In genomic region chr4:73597183-73597582, GRCh38 we compare ENCODE assay signal across 10 cellular contexts. TPM values are rescaled to one million over a fixed set of nuclear protein-coding genes. Genes with fewer than 3 reads are reported as not detected.
DNase-seq lines count a peak whose midpoint lies in the region; ATAC-seq and TF ChIP-seq lines count a peak whose summit lies in the region.
"Not testable (repeated sequence)": the region's sequence is repeated elsewhere in the genome, so short reads cannot be mapped to it uniquely, and the experiment has no call there.
"Had no signal": no experiment of that assay in that cellular context is flagged by ENCODE, and none has a peak within 500 bp of the region (broad histone marks: within the 10 kb centered on the region; RNA-seq: fewer than 3 reads in every experiment).

No MANE protein-coding gene starts in this region.

- H2AFZ ChIP-seq in Karpas-422 (ENCODE audit: low read length); OCI-LY1 (ENCODE audit: low read length): not testable (repeated sequence)

- not testable (repeated sequence) for H3K9me2 ChIP-seq in Karpas-422 (replicated peaks; ENCODE audit: insufficient read depth, low read length); OCI-LY1 (ENCODE audit: low read depth, low read length)

- H3K4me2 ChIP-seq in Karpas-422 (ENCODE audit: low read depth, low read length, poor library complexity, severe bottlenecking); OCI-LY1 (ENCODE audit: low read length): not testable (repeated sequence)

- H3K27ac ChIP-seq in Karpas-422 (ENCODE audit: low read length) (peak overlapping the region; percentile 69; the same call in 1 of the 2 replicates), OCI-LY1 (ENCODE audit: low read depth, low read length, poor library complexity, severe bottlenecking) (peak overlapping the region; percentile 100), VCaP (peak overlapping the region; percentile 8)

- not testable (repeated sequence) for H3K4me3 ChIP-seq in Karpas-422 (ENCODE audit: low read length); OCI-LY1 (ENCODE audit: low read depth, low read length, poor library complexity, severe bottlenecking)

- not testable (repeated sequence) for DNase-seq in Karpas-422

- H3K36me3 ChIP-seq in Karpas-422 (ENCODE audit: insufficient read depth, low read length): not testable (repeated sequence)
- peaks cover 88% of the 10 kb centered on the region for H3K36me3 ChIP-seq in OCI-LY1 (ENCODE audit: insufficient read depth, low read length)

- H3K9ac ChIP-seq in Karpas-422 (ENCODE audit: low read length); OCI-LY1 (ENCODE audit: low read length): not testable (repeated sequence)

- H3K4me1 ChIP-seq in Karpas-422 (ENCODE audit: low read length) (peaks cover 56% of the 10 kb centered on the region), OCI-LY1 (ENCODE audit: insufficient read depth, low read length, severe bottlenecking) (peaks cover 86% of the 10 kb centered on the region)

- H3K79me2 ChIP-seq in Karpas-422 (ENCODE audit: low read length); OCI-LY1 (ENCODE audit: insufficient read depth, low read length): not testable (repeated sequence)

- ATAC-seq in GM18498 (IDR thresholded peaks at IDR 0.05; ENCODE audit: unreplicated experiment) (peak; percentile 49), GM18520 (IDR thresholded peaks at IDR 0.05; ENCODE audit: unreplicated experiment) (peak; percentile 44), GM19324 (IDR thresholded peaks at IDR 0.05; ENCODE audit: low FRiP score, unreplicated experiment) (peak; percentile 40), HG02798 (IDR thresholded peaks at IDR 0.05; ENCODE audit: poor library complexity, unreplicated experiment) (peak; percentile 37)

- H3K9me3 ChIP-seq in Karpas-422 (ENCODE audit: low read length); OCI-LY1 (ENCODE audit: low read length): not testable (repeated sequence)

- not testable (repeated sequence) for H3F3A ChIP-seq in OCI-LY1 (ENCODE audit: insufficient read depth, low read length)

- TF ChIP-seq CTCF in OCI-LY1 (IDR thresholded peaks at IDR 0.05; ENCODE audit: low read length); VCaP (conservative IDR thresholded peaks at IDR 0.05): not testable (repeated sequence)

- H4K20me1 ChIP-seq in Karpas-422 (ENCODE audit: insufficient read depth, low read depth, low read length); OCI-LY1 (ENCODE audit: insufficient read depth, low read length): not testable (repeated sequence)

- H3K27me3 ChIP-seq in Karpas-422 (ENCODE audit: low read length); OCI-LY1 (ENCODE audit: insufficient read depth, low read length): not testable (repeated sequence)

RNA-seq across cellular contexts. Expression of gene RASSF6, which starts 23.1 kb away (rescaled TPM):
- total RNA-seq in Karpas-422 (2014; rRNA removed; shearing (Covaris generic); ENCODE audit: low replicate concordance): 2.9 and 7.4 TPM in 2 replicates
- total RNA-seq: CD8-positive, alpha-beta memory T cell; Daoy; G401 had no signal

Comparison
In these comparisons a context has a peak if more than half of its experiments do, and no peak if none do; other contexts are left out.
1. H3K27ac ChIP-seq: peak in every context shown above with its lines; median percentile 100 in OCI-LY1; 69 in Karpas-422; 8 in VCaP.